Comparison of ENCODE assay signal across 13 cellular contexts in genomic region chr1:210132582-210132981, GRCh38.
A peak's percentile ranks its signal among the peaks of the same experiment; 100 is the strongest.
DNase-seq lines count a peak whose midpoint lies in the region; FAIRE-seq and TF ChIP-seq lines count a peak whose summit lies in the region.
"Had no signal": no experiment of that assay in that cellular context is flagged by ENCODE, and none has a peak within 500 bp of the region (broad histone marks: within the 10 kb centered on the region; RNA-seq: fewer than 3 reads in every experiment).

No MANE protein-coding gene starts in this region.

- H2AFZ ChIP-seq in MM.1S (ENCODE audit: low read length), result no peak overlapping the region

- TF ChIP-seq CTCF in MM.1S (IDR thresholded peaks at IDR 0.05; ENCODE audit: low read length), result no peak
- no peak for TF ChIP-seq CTCF in bronchial epithelial cell (IDR thresholded peaks at IDR 0.05; ENCODE audit: insufficient read depth, low read length, severe bottlenecking)
- no peak for TF ChIP-seq CTCF in osteocyte (IDR thresholded peaks at IDR 0.05)
- TF ChIP-seq CTCF in BE2C (IDR thresholded peaks at IDR 0.05; ENCODE audit: low read depth, low read length), result no peak

- H4K20me1 ChIP-seq in MM.1S (ENCODE audit: insufficient read depth, low read length), result no peaks in the 10 kb centered on the region

- peaks cover 48% of the 10 kb centered on the region for H3K27me3 Mint-ChIP-seq in osteocyte (ENCODE audit: unreplicated experiment)

- DNase-seq in GM03348 (ENCODE audit: low spot score) (peak; percentile 48), MM.1S (peak; percentile 43), bronchial epithelial cell (ENCODE audit: low read depth) (peak; percentile 33), left kidney (ENCODE audit: low read depth, low spot score) (peak; percentile 69), T1000 (lab: John Stamatoyannopoulos, UW) (no peak), osteocyte (ENCODE audit: extremely low spot score, unreplicated experiment) (no peak), BE2C (no peak)
- DNase-seq in activated effector memory CD4-positive, alpha-beta T cell treated with Interleukin-2 at 50 U/mL for 16 hours, result no peak
- DNase-seq: DMS79, NCI-H69, right lobe of liver had no signal

- H3K9ac ChIP-seq in MM.1S (ENCODE audit: low read length), result no peak overlapping the region

- no peaks in the 10 kb centered on the region for H3F3A ChIP-seq in MM.1S (ENCODE audit: insufficient read depth, low read length)

- no peaks in the 10 kb centered on the region for H3K4me1 Mint-ChIP-seq in osteocyte (ENCODE audit: unreplicated experiment)
- H3K4me1 Mint-ChIP-seq: activated T-helper 17 cell treated with anti-CD3 and anti-CD28 coated beads, Interleukin-2, amount 50 U/mL, for 72 hours had no signal

- H3K79me2 ChIP-seq in MM.1S (ENCODE audit: low read length), result no peaks in the 10 kb centered on the region

- H3K9me2 ChIP-seq in MM.1S (replicated peaks; ENCODE audit: insufficient read depth, low read length), result no peaks in the 10 kb centered on the region

- H3K4me3 ChIP-seq in MM.1S (ENCODE audit: low read length) (no peak overlapping the region), bronchial epithelial cell (ENCODE audit: low read depth, low read length) (no peak overlapping the region), BE2C (ENCODE audit: low read depth, low read length) (no peak overlapping the region)
- H3K4me3 ChIP-seq: lung, right lobe of liver had no signal

- H3K27me3 ChIP-seq in MM.1S (replicated peaks; ENCODE audit: insufficient read depth, low read length) (no peaks in the 10 kb centered on the region), bronchial epithelial cell (ENCODE audit: control insufficient read depth, insufficient read depth, low read length) (no peaks in the 10 kb centered on the region), BE2C (no peaks in the 10 kb centered on the region)
- H3K27me3 ChIP-seq: right lobe of liver had no signal

- H3K36me3 Mint-ChIP-seq in osteocyte (ENCODE audit: unreplicated experiment), result no peaks in the 10 kb centered on the region

- no peak overlapping the region for H3K4me3 Mint-ChIP-seq in osteocyte (ENCODE audit: unreplicated experiment)
- H3K4me3 Mint-ChIP-seq: activated T-helper 17 cell treated with anti-CD3 and anti-CD28 coated beads, Interleukin-2, amount 50 U/mL, for 72 hours had no signal

- H3K27ac ChIP-seq in MM.1S (ENCODE audit: low read length), result no peak overlapping the region
- H3K27ac ChIP-seq: right lobe of liver had no signal

- H3K4me1 ChIP-seq in MM.1S (ENCODE audit: low read length), result no peaks in the 10 kb centered on the region
- no peaks in the 10 kb centered on the region; the same call in none of the 2 replicates for H3K4me1 ChIP-seq in BE2C
- H3K4me1 ChIP-seq: right lobe of liver had no signal

- no peak overlapping the region for H3K27ac Mint-ChIP-seq in osteocyte (ENCODE audit: unreplicated experiment)
- H3K27ac Mint-ChIP-seq: activated T-helper 17 cell treated with anti-CD3 and anti-CD28 coated beads, Interleukin-2, amount 50 U/mL, for 72 hours had no signal

- H3K4me2 ChIP-seq in MM.1S (ENCODE audit: low read depth, low read length), result no peak overlapping the region

- FAIRE-seq in bronchial epithelial cell (lab: Jason Lieb, UNC), result no peak

- no peaks in the 10 kb centered on the region for H3K9me3 ChIP-seq in MM.1S (replicated peaks; ENCODE audit: insufficient read depth, low read length)
- no peaks in the 10 kb centered on the region for H3K9me3 ChIP-seq in BE2C
- H3K9me3 ChIP-seq: right lobe of liver had no signal

- H3K9me3 Mint-ChIP-seq in osteocyte (ENCODE audit: unreplicated experiment), result no peaks in the 10 kb centered on the region
- H3K9me3 Mint-ChIP-seq: activated T-helper 17 cell treated with anti-CD3 and anti-CD28 coated beads, Interleukin-2, amount 50 U/mL, for 72 hours had no signal

- H3K36me3 ChIP-seq in MM.1S (replicated peaks; ENCODE audit: insufficient read depth, low read length) (no peaks in the 10 kb centered on the region), bronchial epithelial cell (ENCODE audit: control insufficient read depth, insufficient read depth, low read length) (no peaks in the 10 kb centered on the region), BE2C (no peaks in the 10 kb centered on the region)
- H3K36me3 ChIP-seq: right lobe of liver had no signal

Comparison
In these comparisons a context has a peak if more than half of its experiments do, and no peak if none do; other contexts are left out.
1. DNase-seq: peak in GM03348 (single experiment), MM.1S (single experiment), bronchial epithelial cell (single experiment) and left kidney (single experiment); none in T1000 (single experiment), osteocyte (single experiment), activated effector memory CD4-positive, alpha-beta T cell treated with Interleukin-2 at 50 U/mL for 16 hours (single experiment) and BE2C (single experiment).